33 cellular contexts compared by ENCODE assay signal in genomic region chr6:82032444-82032843, GRCh38.
"Had no signal": no experiment of that assay in that cellular context is flagged by ENCODE, and none has a peak within 500 bp of the region (broad histone marks: within the 10 kb centered on the region; RNA-seq: fewer than 3 reads in every experiment).

No MANE protein-coding gene starts in this region.

- H3K27ac Mint-ChIP-seq: naive thymus-derived CD8-positive, alpha-beta T cell; natural killer cell treated with Interleukin-12 subunit alpha and Interleukin-12 subunit beta and Interleukin-15 and Interleukin-18, amount 100 ng/mL, for 72 hours; nephron progenitor cell; progenitor cell of endocrine pancreas; stimulated activated memory B cell treated with anti-CD40 and anti-IgM and Interleukin-4, amounts not matched to agents 10 μg/mL and 1 μg/mL and 100 μg/mL, for 72 hours; stimulated activated naive CD8-positive, alpha-beta T cell treated with anti-CD3 and anti-CD28 coated beads, Interleukin-15, amount 100 ng/mL, for 72 hours; type B pancreatic cell had no signal

- H3K27me3 Mint-ChIP-seq: progenitor cell of endocrine pancreas, type B pancreatic cell had no signal

- H3K27ac ChIP-seq: neutrophil, ovary, parathyroid adenoma, psoas muscle, right lobe of liver, skin epidermis, spleen, suprapubic skin, testis, tibial artery, transverse colon, upper lobe of right lung, uterus had no signal

- H3K4me1 Mint-ChIP-seq: naive thymus-derived CD8-positive, alpha-beta T cell; stimulated activated memory B cell treated with anti-CD40 and anti-IgM and Interleukin-4, amounts not matched to agents 10 μg/mL and 1 μg/mL and 100 μg/mL, for 72 hours; stimulated activated naive CD8-positive, alpha-beta T cell treated with anti-CD3 and anti-CD28 coated beads, Interleukin-15, amount 100 ng/mL, for 72 hours had no signal

- H3K9me3 Mint-ChIP-seq: naive thymus-derived CD8-positive, alpha-beta T cell; nephron progenitor cell; neural crest cell; stimulated activated memory B cell treated with anti-CD40 and anti-IgM and Interleukin-4, amounts not matched to agents 10 μg/mL and 1 μg/mL and 100 μg/mL, for 72 hours; stimulated activated naive CD8-positive, alpha-beta T cell treated with anti-CD3 and anti-CD28 coated beads, Interleukin-15, amount 100 ng/mL, for 72 hours; type B pancreatic cell had no signal

- H3K4me1 ChIP-seq: parathyroid adenoma, psoas muscle, right lobe of liver, spleen, testis, transverse colon, upper lobe of right lung, uterus had no signal

- H3K36me3 Mint-ChIP-seq: naive thymus-derived CD8-positive, alpha-beta T cell; natural killer cell treated with Interleukin-12 subunit alpha and Interleukin-12 subunit beta and Interleukin-15 and Interleukin-18, amount 100 ng/mL, for 72 hours; stimulated activated memory B cell treated with anti-CD40 and anti-IgM and Interleukin-4, amounts not matched to agents 10 μg/mL and 1 μg/mL and 100 μg/mL, for 72 hours; type B pancreatic cell had no signal

- H3K9me3 ChIP-seq: neutrophil, ovary, psoas muscle, right lobe of liver, spleen, suprapubic skin, testis, tibial artery, transverse colon, upper lobe of right lung, uterus had no signal

- H3K27me3 ChIP-seq: neutrophil, ovary, right lobe of liver, spleen, suprapubic skin, testis, tibial artery, transverse colon, upper lobe of right lung, uterus had no signal

- ATAC-seq: naive thymus-derived CD8-positive, alpha-beta T cell; natural killer cell treated with Interleukin-12 subunit alpha and Interleukin-12 subunit beta and Interleukin-15 and Interleukin-18, amount 100 ng/mL, for 72 hours; psoas muscle; right cardiac atrium; right lobe of liver; stimulated activated memory B cell treated with anti-CD40 and anti-IgM and Interleukin-4, amounts not matched to agents 10 μg/mL and 1 μg/mL and 100 μg/mL, for 72 hours; stimulated activated naive CD8-positive, alpha-beta T cell treated with anti-CD3 and anti-CD28 coated beads, Interleukin-15, amount 100 ng/mL, for 72 hours; stimulated activated naive CD8-positive, alpha-beta T cell treated with anti-CD3 and anti-CD28 coated beads, Interleukin-15, Interleukin-2, amounts not matched to agents 100 U/mL and 50 U/mL, for 24 hours; upper lobe of right lung had no signal

- H3K4me3 ChIP-seq: ovary, psoas muscle, right lobe of liver, skin epidermis, smooth muscle cell, spleen, suprapubic skin, testis, tibial artery, transverse colon, upper lobe of right lung, uterus had no signal

- H3K4me3 Mint-ChIP-seq: naive thymus-derived CD8-positive, alpha-beta T cell; natural killer cell treated with Interleukin-12 subunit alpha and Interleukin-12 subunit beta and Interleukin-15 and Interleukin-18, amount 100 ng/mL, for 72 hours; nephron progenitor cell; neural crest cell; stimulated activated memory B cell treated with anti-CD40 and anti-IgM and Interleukin-4, amounts not matched to agents 10 μg/mL and 1 μg/mL and 100 μg/mL, for 72 hours; stimulated activated naive CD8-positive, alpha-beta T cell treated with anti-CD3 and anti-CD28 coated beads, Interleukin-15, amount 100 ng/mL, for 72 hours; type B pancreatic cell had no signal

- H3K36me3 ChIP-seq: neutrophil, ovary, right lobe of liver, spleen, suprapubic skin, tibial artery, transverse colon, upper lobe of right lung, uterus had no signal

- DNase-seq: naive thymus-derived CD8-positive, alpha-beta T cell; nephron progenitor cell; nucleus accumbens; ovary; posterior cingulate gyrus; psoas muscle; right cardiac atrium; right lobe of liver; spleen; stimulated activated CD4-positive, alpha-beta T cell treated with anti-CD3 and anti-CD28 coated beads, Interleukin-12 subunit alpha, Interleukin-12 subunit beta, amount 100 ng/mL, for 4 hours; stimulated activated CD4-positive, alpha-beta T cell treated with anti-CD3 and anti-CD28 coated beads, Interleukin-1b, Interleukin-23, amount 100 ng/mL, for 48 hours; stimulated activated CD4-positive, alpha-beta T cell treated with anti-CD3 and anti-CD28 coated beads, Interleukin-4, amount 100 ng/mL, for 1 hour; stimulated activated CD4-positive, alpha-beta T cell treated with anti-CD3 and anti-CD28 coated beads, Interleukin-4, amount 100 ng/mL, for 4 hours; stimulated activated CD8-positive, alpha-beta memory T cell treated with anti-CD3 and anti-CD28 coated beads, Interleukin-4, amount 100 ng/mL, for 48 hours; stimulated activated naive CD4-positive, alpha-beta T cell; stimulated activated naive CD8-positive, alpha-beta T cell treated with anti-CD3 and anti-CD28 coated beads, Interleukin-15, amount 100 ng/mL, for 72 hours; stimulated activated naive CD8-positive, alpha-beta T cell treated with anti-CD3 and anti-CD28 coated beads, Interleukin-15, Interleukin-2, amounts not matched to agents 100 U/mL and 50 U/mL, for 24 hours; substantia nigra; testis; tibial artery; transverse colon; upper lobe of right lung; uterus had no signal
